1 cellular context compared by ENCODE assay signal in genomic region chr6:31738048-31738979, GRCh38.
TF ChIP-seq lines count a peak whose summit lies in the region.

No MANE protein-coding gene starts in this region.

TF ChIP-seq in HEK293, 187 proteins besides CTCF, POLR2A, EP300 and RAD21 (continued from another document):
- TF ChIP-seq PRDM2 (tag by site-specific recombination; IDR thresholded peaks at IDR 0.05; ENCODE audit: borderline replicate concordance) (no peak), ATF2 (tag by site-specific recombination; IDR thresholded peaks at IDR 0.05; ENCODE audit: low read depth) (peak; percentile 70), ZNF658 (tag by site-specific recombination; IDR thresholded peaks at IDR 0.05) (no peak), ZNF292 (tag by site-specific recombination; IDR thresholded peaks at IDR 0.05; ENCODE audit: borderline replicate concordance, low read depth) (no peak), ZFHX2 (tag by site-specific recombination; conservative IDR thresholded peaks at IDR 0.05) (peak; percentile 85), ZFP69B (tag by site-specific recombination; IDR thresholded peaks at IDR 0.05) (peak; percentile 63), SCRT2 (tag by site-specific recombination; IDR thresholded peaks at IDR 0.05) (peak; percentile 81), ZNF664 (tag by site-specific recombination; IDR thresholded peaks at IDR 0.05) (no peak), ZNF23 (tag by site-specific recombination; IDR thresholded peaks at IDR 0.05; ENCODE audit: borderline replicate concordance) (no peak), ZNF341 (tag by site-specific recombination; IDR thresholded peaks at IDR 0.05; ENCODE audit: low read depth) (no peak), ZNF24 (tag by site-specific recombination; IDR thresholded peaks at IDR 0.05) (0 out of 2 replicates have a peak, but pooled peaks have one; percentile 3), HOXA7 (CRISPR knock-in tag; IDR thresholded peaks at IDR 0.05; ENCODE audit: borderline replicate concordance) (no peak), ZBTB21 (tag by site-specific recombination; IDR thresholded peaks at IDR 0.05) (peak; percentile 78; the same call in 1 of the 2 replicates)
- TF ChIP-seq, protein P1, sequence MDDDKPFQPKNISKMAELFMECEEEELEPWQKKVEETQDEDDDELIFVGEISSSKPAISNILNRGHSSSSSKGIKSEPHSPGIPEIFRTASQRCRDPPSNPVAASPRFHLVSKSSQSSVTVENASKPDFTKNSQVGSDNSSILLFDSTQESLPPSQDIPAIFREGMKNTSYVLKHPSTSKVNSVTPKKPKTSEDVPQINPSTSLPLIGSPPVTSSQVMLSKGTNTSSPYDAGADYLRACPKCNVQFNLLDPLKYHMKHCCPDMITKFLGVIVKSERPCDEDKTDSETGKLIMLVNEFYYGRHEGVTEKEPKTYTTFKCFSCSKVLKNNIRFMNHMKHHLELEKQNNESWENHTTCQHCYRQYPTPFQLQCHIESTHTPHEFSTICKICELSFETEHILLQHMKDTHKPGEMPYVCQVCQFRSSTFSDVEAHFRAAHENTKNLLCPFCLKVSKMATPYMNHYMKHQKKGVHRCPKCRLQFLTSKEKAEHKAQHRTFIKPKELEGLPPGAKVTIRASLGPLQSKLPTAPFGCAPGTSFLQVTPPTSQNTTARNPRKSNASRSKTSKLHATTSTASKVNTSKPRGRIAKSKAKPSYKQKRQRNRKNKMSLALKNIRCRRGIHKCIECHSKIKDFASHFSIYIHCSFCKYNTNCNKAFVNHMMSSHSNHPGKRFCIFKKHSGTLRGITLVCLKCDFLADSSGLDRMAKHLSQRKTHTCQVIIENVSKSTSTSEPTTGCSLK (tag by site-specific recombination; IDR thresholded peaks at IDR 0.05) = no peak
